In genomic region chr13:94516456-94516855, GRCh38 we compare ENCODE assay signal across 30 cellular contexts. TPM values are rescaled to one million over a fixed set of nuclear protein-coding genes. Genes with fewer than 3 reads are reported as not detected.
"Had no signal": no experiment of that assay in that cellular context is flagged by ENCODE, and none has a peak within 500 bp of the region (broad histone marks: within the 10 kb centered on the region; RNA-seq: fewer than 3 reads in every experiment).

No MANE protein-coding gene starts in this region.

- H3K27me3 ChIP-seq: colonic mucosa, dorsolateral prefrontal cortex, esophagus muscularis mucosa, esophagus squamous epithelium, foreskin keratinocyte, gastrocnemius medialis, gastroesophageal sphincter, heart left ventricle, heart right ventricle had no signal

- DNase-seq: colonic mucosa; cortex of kidney; dermis blood vessel endothelial cell; dorsolateral prefrontal cortex; effector CD4-positive, alpha-beta T cell; effector CD8-positive, alpha-beta T cell; effector memory CD4-positive, alpha-beta T cell; effector memory CD8-positive, alpha-beta T cell; endodermal cell; erythroblast; esophagus squamous epithelium; foreskin fibroblast; foreskin keratinocyte; gastrocnemius medialis; glutamatergic neuron; head of caudate nucleus; heart left ventricle; heart right ventricle had no signal

- H3K27ac ChIP-seq: colonic mucosa, coronary artery, dorsolateral prefrontal cortex, epithelial cell of prostate, esophagus muscularis mucosa, esophagus squamous epithelium, foreskin keratinocyte, gastrocnemius medialis, gastroesophageal sphincter, heart left ventricle, heart right ventricle had no signal

- H3K9me3 Mint-ChIP-seq: effector memory CD8-positive, alpha-beta T cell; endodermal cell had no signal

- ATAC-seq: effector memory CD8-positive, alpha-beta T cell; esophagus mucosa; foreskin keratinocyte; gastrocnemius medialis; gastroesophageal sphincter; heart left ventricle; heart right ventricle had no signal

- H3K9me3 ChIP-seq: colonic mucosa, esophagus squamous epithelium, gastrocnemius medialis, gastroesophageal sphincter had no signal

- H3K27ac Mint-ChIP-seq: dendritic cell treated with granulocyte-macrophage colony-stimulating factor and Interleukin-4, amounts not matched to agents 40 ng/mL and 50 ng/mL, for 4 days; effector memory CD8-positive, alpha-beta T cell; endodermal cell had no signal

- H3K4me1 ChIP-seq: colonic mucosa, esophagus muscularis mucosa, esophagus squamous epithelium, foreskin keratinocyte, gastrocnemius medialis, gastroesophageal sphincter, heart left ventricle, heart right ventricle had no signal

- H3K36me3 ChIP-seq: colonic mucosa, esophagus muscularis mucosa, esophagus squamous epithelium, gastrocnemius medialis, gastroesophageal sphincter, heart left ventricle, heart right ventricle had no signal

- H3K27me3 Mint-ChIP-seq: dendritic cell treated with granulocyte-macrophage colony-stimulating factor and Interleukin-4, amounts not matched to agents 40 ng/mL and 50 ng/mL, for 4 days had no signal

- H3K4me3 Mint-ChIP-seq: dendritic cell treated with granulocyte-macrophage colony-stimulating factor and Interleukin-4, amounts not matched to agents 40 ng/mL and 50 ng/mL, for 4 days; effector memory CD8-positive, alpha-beta T cell; endodermal cell had no signal

- H3K4me3 ChIP-seq: colonic mucosa, coronary artery, dorsolateral prefrontal cortex, esophagus muscularis mucosa, esophagus squamous epithelium, gastrocnemius medialis, gastroesophageal sphincter, heart left ventricle, heart right ventricle had no signal

RNA-seq across cellular contexts. Expression of gene DCT, which starts 37.0 kb away (rescaled TPM):
- total RNA-seq: dermis blood vessel endothelial cell, dermis microvascular lymphatic vessel endothelial cell, endodermal cell, endothelial cell of umbilical vein, epithelial cell of proximal tubule, esophagus mucosa, esophagus squamous epithelium, fibroblast of villous mesenchyme, foreskin keratinocyte, glomerular endothelial cell had no signal
- polyA plus RNA-seq: endothelial cell of umbilical vein, fibroblast of lung, heart left ventricle had no signal
